In genomic region chr18:61991836-61992235, GRCh38 we compare ENCODE assay signal across 1 cellular context.
TF ChIP-seq lines count a peak whose summit lies in the region.

No MANE protein-coding gene starts in this region.

TF ChIP-seq in HCT116, 20 proteins besides CTCF, POLR2A, EP300 and RAD21:
- TF ChIP-seq ATF3 (IDR thresholded peaks at IDR 0.05) (no peak), YY1 (IDR thresholded peaks at IDR 0.05; ENCODE audit: extremely low read depth, insufficient replicate concordance, low read depth, low read length) (no peak), REST (IDR thresholded peaks at IDR 0.05; ENCODE audit: low read depth) (no peak)
